1 cellular context compared by ENCODE assay signal in the genomic region with DNA sequence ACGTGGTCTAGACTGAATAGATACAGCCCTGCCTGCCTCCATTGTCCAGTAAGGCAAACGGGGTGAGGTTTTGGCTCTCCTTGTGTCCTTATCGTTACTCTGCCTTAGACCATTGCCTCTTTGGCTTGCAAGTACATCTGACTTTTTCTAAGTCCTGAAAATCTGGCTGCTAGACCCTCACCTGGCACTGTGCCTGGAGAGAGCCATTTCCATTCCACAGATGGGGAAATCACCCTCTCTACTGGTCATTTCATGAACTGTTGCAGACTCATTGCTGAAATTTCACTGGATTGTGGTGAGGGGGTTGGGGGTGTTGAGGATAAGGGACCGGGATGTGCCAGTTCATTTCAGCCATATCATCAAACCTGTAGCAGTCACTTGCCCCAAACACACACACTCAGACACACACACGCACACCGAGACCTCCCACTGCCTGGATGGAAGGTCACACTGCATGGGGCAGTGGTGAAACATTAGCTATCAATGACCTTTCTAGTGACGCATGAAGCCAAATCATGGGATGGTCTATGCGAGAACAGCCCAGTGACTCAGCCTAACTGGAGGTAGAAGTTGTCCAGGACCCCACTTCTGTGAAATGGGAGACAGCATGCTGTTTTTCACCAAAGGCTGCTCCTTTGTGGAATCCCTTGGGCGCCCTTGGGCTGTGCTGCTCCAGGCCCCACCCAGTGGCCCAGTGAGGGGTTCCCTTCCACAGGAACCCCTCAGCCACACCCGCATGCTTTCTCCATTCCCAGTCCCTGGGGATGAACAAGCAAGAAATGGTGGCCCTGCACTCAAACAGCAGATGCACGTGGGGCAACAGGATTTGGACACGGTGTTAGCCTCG.
A peak's percentile ranks its signal among the peaks of the same experiment; 100 is the strongest.
TF ChIP-seq lines count a peak whose summit lies in the region.

No MANE protein-coding gene starts in this region.

TF ChIP-seq in GM23338, 12 proteins besides CTCF, POLR2A, EP300 and RAD21 (continued from another document):
- TF ChIP-seq, protein P1, sequence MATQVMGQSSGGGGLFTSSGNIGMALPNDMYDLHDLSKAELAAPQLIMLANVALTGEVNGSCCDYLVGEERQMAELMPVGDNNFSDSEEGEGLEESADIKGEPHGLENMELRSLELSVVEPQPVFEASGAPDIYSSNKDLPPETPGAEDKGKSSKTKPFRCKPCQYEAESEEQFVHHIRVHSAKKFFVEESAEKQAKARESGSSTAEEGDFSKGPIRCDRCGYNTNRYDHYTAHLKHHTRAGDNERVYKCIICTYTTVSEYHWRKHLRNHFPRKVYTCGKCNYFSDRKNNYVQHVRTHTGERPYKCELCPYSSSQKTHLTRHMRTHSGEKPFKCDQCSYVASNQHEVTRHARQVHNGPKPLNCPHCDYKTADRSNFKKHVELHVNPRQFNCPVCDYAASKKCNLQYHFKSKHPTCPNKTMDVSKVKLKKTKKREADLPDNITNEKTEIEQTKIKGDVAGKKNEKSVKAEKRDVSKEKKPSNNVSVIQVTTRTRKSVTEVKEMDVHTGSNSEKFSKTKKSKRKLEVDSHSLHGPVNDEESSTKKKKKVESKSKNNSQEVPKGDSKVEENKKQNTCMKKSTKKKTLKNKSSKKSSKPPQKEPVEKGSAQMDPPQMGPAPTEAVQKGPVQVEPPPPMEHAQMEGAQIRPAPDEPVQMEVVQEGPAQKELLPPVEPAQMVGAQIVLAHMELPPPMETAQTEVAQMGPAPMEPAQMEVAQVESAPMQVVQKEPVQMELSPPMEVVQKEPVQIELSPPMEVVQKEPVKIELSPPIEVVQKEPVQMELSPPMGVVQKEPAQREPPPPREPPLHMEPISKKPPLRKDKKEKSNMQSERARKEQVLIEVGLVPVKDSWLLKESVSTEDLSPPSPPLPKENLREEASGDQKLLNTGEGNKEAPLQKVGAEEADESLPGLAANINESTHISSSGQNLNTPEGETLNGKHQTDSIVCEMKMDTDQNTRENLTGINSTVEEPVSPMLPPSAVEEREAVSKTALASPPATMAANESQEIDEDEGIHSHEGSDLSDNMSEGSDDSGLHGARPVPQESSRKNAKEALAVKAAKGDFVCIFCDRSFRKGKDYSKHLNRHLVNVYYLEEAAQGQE (IDR thresholded peaks at IDR 0.05; ENCODE audit: unreplicated experiment) = no peak
- TF ChIP-seq STAT1 (IDR thresholded peaks at IDR 0.05; ENCODE audit: unreplicated experiment) (no peak), EZH2phosphoT487 (IDR thresholded peaks at IDR 0.05; ENCODE audit: unreplicated experiment) (no peak)
- TF ChIP-seq, protein P2, sequence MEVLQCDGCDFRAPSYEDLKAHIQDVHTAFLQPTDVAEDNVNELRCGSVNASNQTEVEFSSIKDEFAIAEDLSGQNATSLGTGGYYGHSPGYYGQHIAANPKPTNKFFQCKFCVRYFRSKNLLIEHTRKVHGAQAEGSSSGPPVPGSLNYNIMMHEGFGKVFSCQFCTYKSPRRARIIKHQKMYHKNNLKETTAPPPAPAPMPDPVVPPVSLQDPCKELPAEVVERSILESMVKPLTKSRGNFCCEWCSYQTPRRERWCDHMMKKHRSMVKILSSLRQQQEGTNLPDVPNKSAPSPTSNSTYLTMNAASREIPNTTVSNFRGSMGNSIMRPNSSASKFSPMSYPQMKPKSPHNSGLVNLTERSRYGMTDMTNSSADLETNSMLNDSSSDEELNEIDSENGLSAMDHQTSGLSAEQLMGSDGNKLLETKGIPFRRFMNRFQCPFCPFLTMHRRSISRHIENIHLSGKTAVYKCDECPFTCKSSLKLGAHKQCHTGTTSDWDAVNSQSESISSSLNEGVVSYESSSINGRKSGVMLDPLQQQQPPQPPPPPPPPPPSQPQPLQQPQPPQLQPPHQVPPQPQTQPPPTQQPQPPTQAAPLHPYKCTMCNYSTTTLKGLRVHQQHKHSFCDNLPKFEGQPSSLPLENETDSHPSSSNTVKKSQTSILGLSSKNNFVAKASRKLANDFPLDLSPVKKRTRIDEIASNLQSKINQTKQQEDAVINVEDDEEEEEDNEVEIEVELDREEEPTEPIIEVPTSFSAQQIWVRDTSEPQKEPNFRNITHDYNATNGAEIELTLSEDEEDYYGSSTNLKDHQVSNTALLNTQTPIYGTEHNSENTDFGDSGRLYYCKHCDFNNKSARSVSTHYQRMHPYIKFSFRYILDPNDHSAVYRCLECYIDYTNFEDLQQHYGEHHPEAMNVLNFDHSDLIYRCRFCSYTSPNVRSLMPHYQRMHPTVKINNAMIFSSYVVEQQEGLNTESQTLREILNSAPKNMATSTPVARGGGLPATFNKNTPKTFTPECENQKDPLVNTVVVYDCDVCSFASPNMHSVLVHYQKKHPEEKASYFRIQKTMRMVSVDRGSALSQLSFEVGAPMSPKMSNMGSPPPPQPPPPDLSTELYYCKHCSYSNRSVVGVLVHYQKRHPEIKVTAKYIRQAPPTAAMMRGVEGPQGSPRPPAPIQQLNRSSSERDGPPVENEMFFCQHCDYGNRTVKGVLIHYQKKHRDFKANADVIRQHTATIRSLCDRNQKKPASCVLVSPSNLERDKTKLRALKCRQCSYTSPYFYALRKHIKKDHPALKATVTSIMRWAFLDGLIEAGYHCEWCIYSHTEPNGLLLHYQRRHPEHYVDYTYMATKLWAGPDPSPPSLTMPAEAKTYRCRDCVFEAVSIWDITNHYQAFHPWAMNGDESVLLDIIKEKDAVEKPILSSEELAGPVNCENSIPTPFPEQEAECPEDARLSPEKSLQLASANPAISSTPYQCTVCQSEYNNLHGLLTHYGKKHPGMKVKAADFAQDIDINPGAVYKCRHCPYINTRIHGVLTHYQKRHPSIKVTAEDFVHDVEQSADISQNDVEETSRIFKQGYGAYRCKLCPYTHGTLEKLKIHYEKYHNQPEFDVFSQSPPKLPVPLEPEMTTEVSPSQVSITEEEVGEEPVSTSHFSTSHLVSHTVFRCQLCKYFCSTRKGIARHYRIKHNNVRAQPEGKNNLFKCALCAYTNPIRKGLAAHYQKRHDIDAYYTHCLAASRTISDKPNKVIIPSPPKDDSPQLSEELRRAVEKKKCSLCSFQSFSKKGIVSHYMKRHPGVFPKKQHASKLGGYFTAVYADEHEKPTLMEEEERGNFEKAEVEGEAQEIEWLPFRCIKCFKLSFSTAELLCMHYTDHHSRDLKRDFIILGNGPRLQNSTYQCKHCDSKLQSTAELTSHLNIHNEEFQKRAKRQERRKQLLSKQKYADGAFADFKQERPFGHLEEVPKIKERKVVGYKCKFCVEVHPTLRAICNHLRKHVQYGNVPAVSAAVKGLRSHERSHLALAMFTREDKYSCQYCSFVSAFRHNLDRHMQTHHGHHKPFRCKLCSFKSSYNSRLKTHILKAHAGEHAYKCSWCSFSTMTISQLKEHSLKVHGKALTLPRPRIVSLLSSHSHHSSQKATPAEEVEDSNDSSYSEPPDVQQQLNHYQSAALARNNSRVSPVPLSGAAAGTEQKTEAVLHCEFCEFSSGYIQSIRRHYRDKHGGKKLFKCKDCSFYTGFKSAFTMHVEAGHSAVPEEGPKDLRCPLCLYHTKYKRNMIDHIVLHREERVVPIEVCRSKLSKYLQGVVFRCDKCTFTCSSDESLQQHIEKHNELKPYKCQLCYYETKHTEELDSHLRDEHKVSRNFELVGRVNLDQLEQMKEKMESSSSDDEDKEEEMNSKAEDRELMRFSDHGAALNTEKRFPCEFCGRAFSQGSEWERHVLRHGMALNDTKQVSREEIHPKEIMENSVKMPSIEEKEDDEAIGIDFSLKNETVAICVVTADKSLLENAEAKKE (CRISPR knock-in tag; IDR thresholded peaks at IDR 0.05) = peak; percentile 6; the same call in 1 of the 2 replicates
